Comparison of ENCODE assay signal across 22 cellular contexts in genomic region chr2:45809205-45809604, GRCh38.
DNase-seq lines count a peak whose midpoint lies in the region; ATAC-seq and TF ChIP-seq lines count a peak whose summit lies in the region.
"Had no signal": no experiment of that assay in that cellular context is flagged by ENCODE, and none has a peak within 500 bp of the region (broad histone marks: within the 10 kb centered on the region; RNA-seq: fewer than 3 reads in every experiment).

No MANE protein-coding gene starts in this region.

- H4K20me1 ChIP-seq in SK-N-SH (ENCODE audit: insufficient read depth), result no peaks in the 10 kb centered on the region

- TF ChIP-seq POLR2A in uterus (IDR thresholded peaks at IDR 0.05), result no peak

- no peak overlapping the region for H3K14ac ChIP-seq in neuronal stem cell (ENCODE audit: low read length)

- H2AFZ ChIP-seq in SK-N-SH (ENCODE audit: low read depth), result no peak overlapping the region
- no peak overlapping the region for H2AFZ ChIP-seq in neuronal stem cell (ENCODE audit: low read length)
- H2AFZ ChIP-seq: GM23338 had no signal

- no peaks in the 10 kb centered on the region for H3K9me2 ChIP-seq in SK-N-SH

- 70% methylated on average over 4 of the region's 4 CpGs for WGBS in SK-N-SH (ENCODE audit: low lambda C conversion rate)
- WGBS in neuronal stem cell (ENCODE audit: extremely low coverage in 2 of 2, insufficient read length in 2 of 2, insufficient replicate concordance in 1 of 2), 2 donors, result no CpG with 5 or more reads among the region's 4 CpGs

- intact Hi-C loops in uterus (cut with DNase I; ENCODE audit: low total_unique reads), result no loop called here

- peak in 1 of 2 experiments; percentile 32; a peak in 1 of 4 replicates for TF ChIP-seq EP300 in SK-N-SH (IDR thresholded peaks at IDR 0.05; ENCODE audit: borderline replicate concordance in 1 of 2, low read depth in 1 of 2, low read length in 1 of 2)

- no peak overlapping the region for H2BK12ac ChIP-seq in neuronal stem cell (ENCODE audit: low read length)

- no peak for ATAC-seq in SK-N-SH treated with all-trans-retinoic acid at 6 μM for 48 hours
- ATAC-seq: A549, GM23338, HCT116 had no signal

- H3K9me3 Mint-ChIP-seq in type B pancreatic cell, result no peaks in the 10 kb centered on the region
- H3K9me3 Mint-ChIP-seq: CD14-positive monocyte; CD4-positive, alpha-beta T cell; CD8-positive, alpha-beta memory T cell; GM23338; H9 had no signal

- H3K4me1 Mint-ChIP-seq in type B pancreatic cell (ENCODE audit: unreplicated experiment), result peaks cover 46% of the 10 kb centered on the region
- H3K4me1 Mint-ChIP-seq: CD8-positive, alpha-beta memory T cell had no signal

- TF ChIP-seq RAD21 in SK-N-SH (IDR thresholded peaks at IDR 0.05; ENCODE audit: low read length), result no peak

- no peak overlapping the region for H3K4ac ChIP-seq in neuronal stem cell (ENCODE audit: low read length)

- POLR2A ChIA-PET in SK-N-SH (lab: Yijun Ruan, JAX), result no interaction called here

- H4K91ac ChIP-seq in neuronal stem cell (ENCODE audit: low read depth, low read length, poor library complexity), result no peak overlapping the region

- peaks cover 13 to 32% of the 10 kb centered on the region in 2 experiments; a peak in 3 of 4 replicates for H3K4me1 ChIP-seq in SK-N-SH (ENCODE audit: control insufficient read depth in 1 of 2, insufficient read depth in 2 of 2, low read depth in 1 of 2, low read length in 1 of 2)
- H3K4me1 ChIP-seq in uterus, result peaks cover 0 to 13% of the 10 kb centered on the region in 2 donors
- peaks cover 8 to 11% of the 10 kb centered on the region in 2 donors for H3K4me1 ChIP-seq in neuronal stem cell (ENCODE audit: control insufficient read depth in 2 of 2, insufficient read depth in 1 of 2, low read depth in 1 of 2, low read length in 2 of 2)
- H3K4me1 ChIP-seq: A549 had no signal

- H3K4me2 ChIP-seq in SK-N-SH (no peak overlapping the region), neuronal stem cell (ENCODE audit: insufficient read depth, low read length, poor library complexity, severe bottlenecking) (no peak overlapping the region)
- H3K4me2 ChIP-seq: A549; BLaER1 treated with 17β-estradiol and CSF1 and Interleukin-3, amounts not matched to agents 10 nM and 100 nM; GM23338 had no signal

- H3K79me2 ChIP-seq in SK-N-SH (ENCODE audit: insufficient read depth), result no peaks in the 10 kb centered on the region

- H3K9me3 ChIP-seq in SK-N-SH, result no peaks in the 10 kb centered on the region
- no peaks in the 10 kb centered on the region for H3K9me3 ChIP-seq in uterus
- H3K9me3 ChIP-seq in neuronal stem cell (replicated peaks in 1 of 2; ENCODE audit: control insufficient read depth in 2 of 2, insufficient read depth in 1 of 2, low read depth in 1 of 2, low read length in 2 of 2), result no peaks in the 10 kb centered on the region
- H3K9me3 ChIP-seq: A549; BE2C; BLaER1 treated with 17β-estradiol and CSF1 and Interleukin-3, amounts not matched to agents 10 nM and 100 nM had no signal

- H2BK120ac ChIP-seq in neuronal stem cell (ENCODE audit: low read depth, low read length), result no peak overlapping the region

- DNase-seq in SK-N-SH (no peak), left kidney (ENCODE audit: low read depth, low spot score) (peak; percentile 58), type B pancreatic cell (ENCODE audit: extremely low spot score, unreplicated experiment) (no peak), uterus (no peak), neuronal stem cell (ENCODE audit: low spot score) (no peak)
- DNase-seq: 8988T; ACHN; AML-193; BE2C; CD4-positive, alpha-beta T cell; CD8-positive, alpha-beta memory T cell; DMS 273 treated with DMSO at 0.1 percent for 48 hours; DMS79; EL; GDM1; H9 had no signal

- peaks cover 15% of the 10 kb centered on the region for H3F3A ChIP-seq in SK-N-SH (replicated peaks; ENCODE audit: insufficient read depth)

- peak overlapping the region; percentile 12 for H3K4me3 Mint-ChIP-seq in type B pancreatic cell
- H3K4me3 Mint-ChIP-seq: CD14-positive monocyte; CD4-positive, alpha-beta T cell; CD8-positive, alpha-beta memory T cell; GM23338; H9 had no signal

- no peak overlapping the region for H3K4me3 ChIP-seq in SK-N-SH (ENCODE audit: low read depth in 2 of 2, low read length in 1 of 2)
- H3K4me3 ChIP-seq in uterus, result no peak overlapping the region
- H3K4me3 ChIP-seq in neuronal stem cell (ENCODE audit: low read length in 2 of 2), result no peak overlapping the region
- H3K4me3 ChIP-seq: A549; BLaER1 treated with 17β-estradiol and CSF1 and Interleukin-3, amounts not matched to agents 10 nM and 100 nM; GM23338 had no signal

- H3K36me3 ChIP-seq in SK-N-SH (replicated peaks in 1 of 2; ENCODE audit: control insufficient read depth in 1 of 2, insufficient read depth in 2 of 2, low read length in 1 of 2) (no peaks in the 10 kb centered on the region), uterus (no peaks in the 10 kb centered on the region), neuronal stem cell (replicated peaks in 1 of 2; ENCODE audit: control insufficient read depth in 2 of 2, insufficient read depth in 2 of 2, low read length in 2 of 2) (no peaks in the 10 kb centered on the region)
- H3K36me3 ChIP-seq: BE2C had no signal

- H3K27me3 ChIP-seq in SK-N-SH (ENCODE audit: insufficient read depth) (no peaks in the 10 kb centered on the region), uterus (no peaks in the 10 kb centered on the region), neuronal stem cell (ENCODE audit: control insufficient read depth in 3 of 3, insufficient read depth in 3 of 3, low read depth in 1 of 3, low read length in 3 of 3) (no peaks in the 10 kb centered on the region)
- H3K27me3 ChIP-seq: BE2C; BLaER1 treated with 17β-estradiol and CSF1 and Interleukin-3, amounts not matched to agents 10 nM and 100 nM had no signal

- H3K79me1 ChIP-seq in neuronal stem cell (ENCODE audit: low read depth, low read length), result no peaks in the 10 kb centered on the region

- TF ChIP-seq CTCF in SK-N-SH (IDR thresholded peaks at IDR 0.05), result no peak
- TF ChIP-seq CTCF in type B pancreatic cell (conservative IDR thresholded peaks at IDR 0.05), result no peak
- no peak for TF ChIP-seq CTCF in uterus (IDR thresholded peaks at IDR 0.05)

- H3K18ac ChIP-seq in neuronal stem cell (ENCODE audit: low read length), result no peak overlapping the region

- CTCF ChIA-PET in SK-N-SH (lab: Yijun Ruan, JAX), result interaction anchor here (1.1 to 2.6 kb wide), 2 partner anchors 13 to 20 kb away, joined by 3 to 11 read pairs; no protein-coding TSS in a partner anchor

- H4K8ac ChIP-seq in neuronal stem cell (ENCODE audit: low read depth, low read length), result no peak overlapping the region

- peaks cover 54% of the 10 kb centered on the region for H3K27me3 Mint-ChIP-seq in type B pancreatic cell
- H3K27me3 Mint-ChIP-seq: CD4-positive, alpha-beta T cell; CD8-positive, alpha-beta memory T cell had no signal

- peak overlapping the region; percentile 8 for H3K27ac Mint-ChIP-seq in type B pancreatic cell
- H3K27ac Mint-ChIP-seq: CD4-positive, alpha-beta T cell; CD8-positive, alpha-beta memory T cell; GM23338; H9 had no signal

- H3K9ac ChIP-seq in SK-N-SH (no peak overlapping the region), neuronal stem cell (ENCODE audit: low read depth, low read length, poor library complexity) (no peak overlapping the region)
- H3K9ac ChIP-seq: BLaER1 treated with 17β-estradiol and CSF1 and Interleukin-3, amounts not matched to agents 10 nM and 100 nM had no signal

- H2BK15ac ChIP-seq in neuronal stem cell (ENCODE audit: low read length), result no peak overlapping the region

- H3K27ac ChIP-seq in SK-N-SH (ENCODE audit: low read depth in 2 of 2, low read length in 1 of 2) (no peak overlapping the region), uterus (no peak overlapping the region), neuronal stem cell (replicated peaks; ENCODE audit: low read length) (no peak overlapping the region)
- H3K27ac ChIP-seq: A549; BLaER1 treated with 17β-estradiol and CSF1 and Interleukin-3, amounts not matched to agents 10 nM and 100 nM had no signal

- H2AK5ac ChIP-seq in neuronal stem cell (ENCODE audit: low read depth, low read length), result no peak overlapping the region

- no peaks in the 10 kb centered on the region for H3K36me3 Mint-ChIP-seq in type B pancreatic cell
- H3K36me3 Mint-ChIP-seq: CD8-positive, alpha-beta memory T cell had no signal

- H2BK5ac ChIP-seq in neuronal stem cell (ENCODE audit: low read length), result no peak overlapping the region

- H3K23ac ChIP-seq in neuronal stem cell (ENCODE audit: low read depth, low read length, poor library complexity), result no peak overlapping the region

TF ChIP-seq in SK-N-SH treated with all-trans-retinoic acid at 6 μM for 48 hours, 23 proteins besides CTCF, POLR2A, EP300 and RAD21 (continues in another document):
- no peak for TF ChIP-seq OSR1 (CRISPR knock-in tag; IDR thresholded peaks at IDR 0.05)
- TF ChIP-seq ZFP30 (CRISPR knock-in tag; IDR thresholded peaks at IDR 0.05), result no peak
- TF ChIP-seq BACH2 (CRISPR knock-in tag; IDR thresholded peaks at IDR 0.05; ENCODE audit: borderline replicate concordance), result no peak
- TF ChIP-seq CREB5 (CRISPR knock-in tag; IDR thresholded peaks at IDR 0.05; ENCODE audit: low read depth), result peak; percentile 40; the same call in 1 of the 2 replicates

TF ChIP-seq in SK-N-SH, 30 proteins besides CTCF, POLR2A, EP300 and RAD21 (continues in another document):
- no peak for TF ChIP-seq YY1 (IDR thresholded peaks at IDR 0.05; ENCODE audit: low read depth)
- TF ChIP-seq GATA2 (CRISPR knock-in tag; IDR thresholded peaks at IDR 0.05), result no peak
- TF ChIP-seq PBX3 (IDR thresholded peaks at IDR 0.05), result no peak
- no peak for TF ChIP-seq MAX (IDR thresholded peaks at IDR 0.05; ENCODE audit: low read depth)
- no peak for TF ChIP-seq NRF1 (IDR thresholded peaks at IDR 0.05; ENCODE audit: low read depth, low read length)
